In the genomic region with DNA sequence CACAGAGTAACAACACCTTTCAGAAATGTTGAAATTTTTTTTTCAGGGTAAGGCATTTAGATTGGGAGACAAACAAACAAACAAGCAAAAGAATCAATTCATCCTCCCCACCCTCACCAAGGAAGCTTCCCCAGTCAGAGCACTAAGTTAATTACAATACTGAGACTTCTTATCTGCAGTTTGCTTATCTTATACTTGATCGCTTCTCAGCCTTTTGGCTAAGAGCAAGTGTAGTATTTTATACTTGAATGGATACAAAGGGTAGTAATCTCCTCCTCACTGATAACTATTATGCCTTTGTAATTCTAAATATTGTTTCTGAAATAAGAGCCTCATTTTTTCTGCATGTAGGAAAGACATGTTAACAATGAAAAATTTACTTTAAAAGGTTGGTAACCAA, we compare ENCODE assay signal across 38 cellular contexts. TPM values are rescaled to one million over a fixed set of nuclear protein-coding genes. Genes with fewer than 3 reads are reported as not detected.
"Had no signal": no experiment of that assay in that cellular context is flagged by ENCODE, and none has a peak within 500 bp of the region (broad histone marks: within the 10 kb centered on the region; RNA-seq: fewer than 3 reads in every experiment).

No MANE protein-coding gene starts in this region.

- H3K27me3 ChIP-seq: adrenal gland, ascending aorta, body of pancreas, brain microvascular endothelial cell, breast epithelium, cardiac muscle cell had no signal

- H3K4me1 ChIP-seq: adrenal gland, ascending aorta, body of pancreas, breast epithelium had no signal

- H3K4me1 Mint-ChIP-seq: activated naive CD4-positive, alpha-beta T cell treated with anti-CD3 and anti-CD28 coated beads, Interleukin-2, amount 10 ng/mL, durations not matched to agents 7 days and 5 days; activated naive CD4-positive, alpha-beta T cell treated with anti-CD3 and anti-CD28 coated beads, Interleukin-2, amount 50 U/mL, for 24 hours; activated naive CD8-positive, alpha-beta T cell treated with anti-CD3 and anti-CD28 coated beads for 36 hours; activated naive CD8-positive, alpha-beta T cell treated with anti-CD3 and anti-CD28 coated beads, Interleukin-2, amount 10 ng/mL, durations not matched to agents 7 days and 5 days; activated naive CD8-positive, alpha-beta T cell treated with anti-CD3 and anti-CD28 coated beads, Interleukin-2, amount 50 U/mL, for 24 hours; activated T-helper 17 cell treated with anti-CD3 and anti-CD28 coated beads, Interleukin-2, amount 50 U/mL, for 72 hours; brain; central memory CD8-positive, alpha-beta T cell had no signal

- H3K9me3 ChIP-seq: adrenal gland, ascending aorta had no signal

- H3K27ac Mint-ChIP-seq: activated naive CD4-positive, alpha-beta T cell treated with anti-CD3 and anti-CD28 coated beads for 36 hours; activated naive CD4-positive, alpha-beta T cell treated with anti-CD3 and anti-CD28 coated beads, Interleukin-2, amount 10 ng/mL, durations not matched to agents 7 days and 5 days; activated naive CD4-positive, alpha-beta T cell treated with anti-CD3 and anti-CD28 coated beads, Interleukin-2, amount 50 U/mL, for 24 hours; activated naive CD8-positive, alpha-beta T cell; activated naive CD8-positive, alpha-beta T cell treated with anti-CD3 and anti-CD28 coated beads for 36 hours; activated naive CD8-positive, alpha-beta T cell treated with anti-CD3 and anti-CD28 coated beads, Interleukin-2, amount 10 ng/mL, durations not matched to agents 7 days and 5 days; activated naive CD8-positive, alpha-beta T cell treated with anti-CD3 and anti-CD28 coated beads, Interleukin-2, amount 50 U/mL, for 24 hours; activated T-cell treated with anti-CD3 and anti-CD28 coated beads, Interleukin-2, amount 50 U/mL, for 24 hours; activated T-cell treated with anti-CD3 and anti-CD28 coated beads, Interleukin-2, amount 50 U/mL, for 72 hours; activated T-helper 1 cell treated with anti-CD3 and anti-CD28 coated beads, Interleukin-12 subunit alpha, Interleukin-12 subunit beta, Interleukin-2, Interleukin-4 antibody, amounts not matched to agents 30 ng/mL and 10 ng/mL and 1 ng/mL, durations not matched to agents 14 hours and 24 hours and 36 hours; activated T-helper 17 cell treated with anti-CD3 and anti-CD28 coated beads, Interleukin-2, amount 50 U/mL, for 72 hours; activated T-helper 2 cell treated with anti-CD3 and anti-CD28 coated beads, Interferon-gamma antibody, Interleukin-2, Interleukin-4, amounts not matched to agents 10 μg/mL and 5 μg/mL and 100 μg/mL, durations not matched to agents 14 hours and 24 hours and 36 hours; brain had no signal

- ATAC-seq: activated naive CD8-positive, alpha-beta T cell treated with anti-CD3 and anti-CD28 coated beads, Interleukin-2, amount 50 U/mL, for 24 hours; activated T-cell treated with anti-CD3 and anti-CD28 coated beads, Interleukin-2, amount 50 U/mL, for 4 hours; activated T-cell treated with anti-CD3 and anti-CD28 coated beads, Interleukin-2, amount 50 U/mL, for 72 hours; activated T-helper 17 cell treated with anti-CD3 and anti-CD28 coated beads, Interleukin-2, amount 50 U/mL, for 72 hours; body of pancreas had no signal

- H3K9me3 Mint-ChIP-seq: activated naive CD4-positive, alpha-beta T cell treated with anti-CD3 and anti-CD28 coated beads, Interleukin-2, amount 10 ng/mL, durations not matched to agents 7 days and 5 days; activated naive CD8-positive, alpha-beta T cell treated with anti-CD3 and anti-CD28 coated beads, Interleukin-2, amount 10 ng/mL, durations not matched to agents 7 days and 5 days; activated T-cell treated with anti-CD3 and anti-CD28 coated beads, Interleukin-2, amount 50 U/mL, for 24 hours; activated T-helper 1 cell treated with anti-CD3 and anti-CD28 coated beads, Interleukin-12 subunit alpha, Interleukin-12 subunit beta, Interleukin-2, Interleukin-4 antibody, amounts not matched to agents 30 ng/mL and 10 ng/mL and 1 ng/mL, durations not matched to agents 14 hours and 24 hours and 36 hours had no signal

- H3K36me3 ChIP-seq: adrenal gland, ascending aorta, brain microvascular endothelial cell, breast epithelium, cardiac muscle cell had no signal

- H3K4me3 Mint-ChIP-seq: activated naive CD4-positive, alpha-beta T cell treated with anti-CD3 and anti-CD28 coated beads for 36 hours; activated naive CD4-positive, alpha-beta T cell treated with anti-CD3 and anti-CD28 coated beads, Interleukin-2, amount 10 ng/mL, durations not matched to agents 7 days and 5 days; activated naive CD4-positive, alpha-beta T cell treated with anti-CD3 and anti-CD28 coated beads, Interleukin-2, amount 50 U/mL, for 24 hours; activated naive CD8-positive, alpha-beta T cell; activated naive CD8-positive, alpha-beta T cell treated with anti-CD3 and anti-CD28 coated beads for 36 hours; activated naive CD8-positive, alpha-beta T cell treated with anti-CD3 and anti-CD28 coated beads, Interleukin-2, amount 10 ng/mL, durations not matched to agents 7 days and 5 days; activated naive CD8-positive, alpha-beta T cell treated with anti-CD3 and anti-CD28 coated beads, Interleukin-2, amount 50 U/mL, for 24 hours; activated T-cell treated with anti-CD3 and anti-CD28 coated beads, Interleukin-2, amount 50 U/mL, for 24 hours; activated T-cell treated with anti-CD3 and anti-CD28 coated beads, Interleukin-2, amount 50 U/mL, for 4 hours; activated T-cell treated with anti-CD3 and anti-CD28 coated beads, Interleukin-2, amount 50 U/mL, for 72 hours; activated T-helper 1 cell treated with anti-CD3 and anti-CD28 coated beads, Interleukin-12 subunit alpha, Interleukin-12 subunit beta, Interleukin-2, Interleukin-4 antibody, amounts not matched to agents 30 ng/mL and 10 ng/mL and 1 ng/mL, durations not matched to agents 14 hours and 24 hours and 36 hours; activated T-helper 17 cell treated with anti-CD3 and anti-CD28 coated beads, Interleukin-2, amount 50 U/mL, for 72 hours; brain; central memory CD8-positive, alpha-beta T cell had no signal

- H3K27ac ChIP-seq: adrenal gland, ascending aorta, body of pancreas, brain microvascular endothelial cell, breast epithelium, cardiac muscle cell had no signal

- H3K4me3 ChIP-seq: adrenal gland, ascending aorta, body of pancreas, breast epithelium, cardiac muscle cell had no signal

- H3K36me3 Mint-ChIP-seq: activated naive CD4-positive, alpha-beta T cell treated with anti-CD3 and anti-CD28 coated beads, Interleukin-2, amount 10 ng/mL, durations not matched to agents 7 days and 5 days; activated naive CD4-positive, alpha-beta T cell treated with anti-CD3 and anti-CD28 coated beads, Interleukin-2, amount 50 U/mL, for 24 hours; activated naive CD8-positive, alpha-beta T cell; activated naive CD8-positive, alpha-beta T cell treated with anti-CD3 and anti-CD28 coated beads for 36 hours; activated naive CD8-positive, alpha-beta T cell treated with anti-CD3 and anti-CD28 coated beads, Interleukin-2, amount 10 ng/mL, durations not matched to agents 7 days and 5 days; brain had no signal

- H3K27me3 Mint-ChIP-seq: activated naive CD4-positive, alpha-beta T cell treated with anti-CD3 and anti-CD28 coated beads, Interleukin-2, amount 10 ng/mL, durations not matched to agents 7 days and 5 days; activated naive CD8-positive, alpha-beta T cell treated with anti-CD3 and anti-CD28 coated beads for 36 hours; activated naive CD8-positive, alpha-beta T cell treated with anti-CD3 and anti-CD28 coated beads, Interleukin-2, amount 10 ng/mL, durations not matched to agents 7 days and 5 days; activated naive CD8-positive, alpha-beta T cell treated with anti-CD3 and anti-CD28 coated beads, Interleukin-2, amount 50 U/mL, for 24 hours; activated T-cell treated with anti-CD3 and anti-CD28 coated beads, Interleukin-2, amount 50 U/mL, for 24 hours; central memory CD8-positive, alpha-beta T cell had no signal

- DNase-seq: activated effector memory CD4-positive, alpha-beta T cell treated with anti-CD3 and anti-CD28 coated beads, Interleukin-2, amount 50 U/mL, for 16 hours; activated effector memory CD4-positive, alpha-beta T cell treated with Interleukin-2 at 50 U/mL for 16 hours; activated gamma-delta T cell; activated gamma-delta T cell treated with Interleukin-2 at 50 U/mL for 16 hours; activated naive CD4-positive, alpha-beta T cell; activated naive CD4-positive, alpha-beta T cell treated with anti-CD3 and anti-CD28 coated beads for 36 hours; activated naive CD4-positive, alpha-beta T cell treated with anti-CD3 and anti-CD28 coated beads, Interleukin-2, amount 10 ng/mL, durations not matched to agents 7 days and 5 days; activated naive CD4-positive, alpha-beta T cell treated with anti-CD3 and anti-CD28 coated beads, Interleukin-2, amount 50 U/mL, for 16 hours; activated naive CD4-positive, alpha-beta T cell treated with Interleukin-2 at 50 U/mL for 16 hours; activated naive CD8-positive, alpha-beta T cell treated with anti-CD3 and anti-CD28 coated beads for 36 hours; activated naive CD8-positive, alpha-beta T cell treated with anti-CD3 and anti-CD28 coated beads, Interleukin-2, amount 10 ng/mL, durations not matched to agents 7 days and 5 days; activated naive CD8-positive, alpha-beta T cell treated with anti-CD3 and anti-CD28 coated beads, Interleukin-2, amount 50 U/mL, for 24 hours; activated T-cell treated with anti-CD3 and anti-CD28 coated beads for 4 hours; activated T-cell treated with anti-CD3 and anti-CD28 coated beads, Interleukin-2, amount 50 U/mL, for 1 hour; activated T-cell treated with anti-CD3 and anti-CD28 coated beads, Interleukin-2, amount 50 U/mL, for 24 hours; activated T-cell treated with anti-CD3 and anti-CD28 coated beads, Interleukin-2, amount 50 U/mL, for 4 hours; activated T-cell treated with anti-CD3 and anti-CD28 coated beads, Interleukin-2, amount 50 U/mL, for 48 hours; activated T-cell treated with anti-CD3 and anti-CD28 coated beads, Interleukin-2, amount 50 U/mL, for 72 hours; adrenal gland; amniotic stem cell; amygdala; anterior cingulate cortex; aorta; body of pancreas; brain microvascular endothelial cell; caudate nucleus; central memory CD4-positive, alpha-beta T cell; cerebellar nuclear complex had no signal

RNA-seq across cellular contexts. Expression of a gene that starts 54.4 kb away (rescaled TPM):
- total RNA-seq: activated naive CD4-positive, alpha-beta T cell treated with anti-CD3 and anti-CD28 coated beads for 36 hours; activated naive CD8-positive, alpha-beta T cell treated with anti-CD3 and anti-CD28 coated beads for 36 hours; activated naive CD8-positive, alpha-beta T cell treated with anti-CD3 and anti-CD28 coated beads, Interleukin-2, amount 10 ng/mL, durations not matched to agents 7 days and 5 days; activated T-cell treated with anti-CD3 and anti-CD28 coated beads, Interleukin-2, amount 50 U/mL, for 4 hours; activated T-cell treated with anti-CD3 and anti-CD28 coated beads, Interleukin-2, amount 50 U/mL, for 72 hours; activated T-helper 1 cell treated with anti-CD3 and anti-CD28 coated beads, Interleukin-12 subunit alpha, Interleukin-12 subunit beta, Interleukin-2, Interleukin-4 antibody, amounts not matched to agents 30 ng/mL and 10 ng/mL and 1 ng/mL, durations not matched to agents 14 hours and 24 hours and 36 hours; activated T-helper 17 cell treated with anti-CD3 and anti-CD28 coated beads, Interleukin-2, amount 50 U/mL, for 72 hours; activated T-helper 2 cell treated with anti-CD3 and anti-CD28 coated beads, Interferon-gamma antibody, Interleukin-2, Interleukin-4, amounts not matched to agents 10 μg/mL and 5 μg/mL and 100 μg/mL, durations not matched to agents 14 hours and 24 hours and 36 hours had no signal
- polyA plus RNA-seq: cardiac muscle cell had no signal
